In the genomic region with DNA sequence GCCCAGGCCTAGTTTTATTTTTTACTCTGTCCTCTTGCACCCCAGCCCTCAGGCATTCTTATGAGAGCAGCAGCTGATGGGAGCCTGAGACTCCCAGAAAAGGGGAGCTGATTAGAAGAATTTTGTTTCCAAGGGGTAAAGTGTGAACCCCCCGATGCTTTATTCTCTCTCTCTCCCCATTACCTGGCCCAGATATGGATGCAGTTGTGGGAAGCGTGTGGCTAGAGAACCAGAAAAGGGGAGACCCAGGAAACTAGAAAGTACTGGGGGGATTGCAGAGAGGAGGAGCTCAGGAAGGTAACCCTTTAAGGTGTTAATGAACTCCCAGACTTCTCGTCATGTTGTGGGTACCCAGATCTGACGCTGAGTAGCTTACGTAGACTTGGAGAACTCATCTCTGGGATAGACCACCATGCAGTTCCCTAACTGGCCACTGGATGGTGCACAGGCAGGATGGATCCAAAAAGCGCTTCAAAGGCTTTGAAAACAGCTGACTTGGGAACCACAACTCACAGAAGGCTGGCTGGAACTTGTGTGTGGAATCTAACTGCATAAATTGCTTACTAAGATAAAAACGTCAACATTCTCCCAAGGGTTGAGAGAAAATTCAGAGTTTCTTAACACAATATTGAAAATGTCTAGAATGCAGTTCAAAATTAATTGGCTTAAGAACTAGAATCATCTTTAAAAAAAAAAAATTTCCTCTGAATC, we compare ENCODE assay signal across 8 cellular contexts.
DNase-seq lines count a peak whose midpoint lies in the region; ATAC-seq, FAIRE-seq and TF ChIP-seq lines count a peak whose summit lies in the region.

No MANE protein-coding gene starts in this region.

- peaks cover 15% of the 10 kb centered on the region for H3K36me3 Mint-ChIP-seq in GM23338 (ENCODE audit: low read depth)

- peak; percentile 68 for FAIRE-seq in D721Med (lab: Jason Lieb, UNC)

- peak overlapping the region; percentile 96 for H3K27ac ChIP-seq in GM23338 (ENCODE audit: low read depth)
- H3K27ac ChIP-seq in VCaP: no peak overlapping the region

- DNase-seq in D721Med (ENCODE audit: insufficient read length, low spot score) (peak; percentile 74), GM23338 (ENCODE audit: low spot score) (peak; percentile 96), NCI-H128 (lab: John Stamatoyannopoulos, UW; ENCODE audit: unreplicated experiment) (peak; percentile 22), T47D (ENCODE audit: low read depth in 1 of 2, low spot score in 1 of 2) (peak; percentile 66 to 78), iPS-NIHi7 (ENCODE audit: extremely low spot score) (peak; percentile 86)
- peak; percentile 62 to 81 for DNase-seq in stimulated activated CD4-positive, alpha-beta T cell treated with anti-CD3 and anti-CD28 coated beads, Interleukin-15, amount 100 ng/mL, for 48 hours (ENCODE audit: low read depth in 2 of 2)

- peak overlapping the region; percentile 83 for H3K27ac Mint-ChIP-seq in GM23338

- in situ Hi-C loops in T47D (cut with HindIII; ENCODE audit: low pct_unique_long_range_greater_than_20kb, low sequenced_read_pairs): no loop called here

- H3K4me3 ChIP-seq in GM23338: no peak overlapping the region

- no peaks in the 10 kb centered on the region for H3K36me3 ChIP-seq in GM23338 (ENCODE audit: insufficient read depth)

- no peak overlapping the region; the same call in 2 of the 3 replicates for H3K4me3 Mint-ChIP-seq in GM23338

- H3K27me3 ChIP-seq in GM23338 (ENCODE audit: insufficient read depth): no peaks in the 10 kb centered on the region

- peaks cover 4% of the 10 kb centered on the region; the same call in 1 of the 2 replicates for H3F3A ChIP-seq in GM23338 (replicated peaks; ENCODE audit: low read depth)

- peaks cover 25% of the 10 kb centered on the region for H3K4me1 ChIP-seq in GM23338 (ENCODE audit: insufficient read depth)

- H3K9me3 Mint-ChIP-seq in GM23338: peaks cover 11% of the 10 kb centered on the region; the same call in 2 of the 3 replicates

- no peaks in the 10 kb centered on the region for H4K20me1 ChIP-seq in GM23338 (replicated peaks; ENCODE audit: insufficient read depth)

- H3K27me3 Mint-ChIP-seq in GM23338 (ENCODE audit: insufficient read depth, low read depth, poor library complexity): peaks cover 4% of the 10 kb centered on the region

- no peak overlapping the region for H2AFZ ChIP-seq in GM23338

- H3K4me1 Mint-ChIP-seq in GM23338: peaks cover 31% of the 10 kb centered on the region

- peak overlapping the region; percentile 17; the same call in 1 of the 2 replicates for H3K4me2 ChIP-seq in GM23338

- no peaks in the 10 kb centered on the region for H3K9me2 ChIP-seq in GM23338 (ENCODE audit: insufficient read depth)

- TF ChIP-seq CTCF in D721Med (IDR thresholded peaks at IDR 0.05; ENCODE audit: insufficient read depth, missing control alignments) (peak; percentile 87), GM23338 (conservative IDR thresholded peaks at IDR 0.05; ENCODE audit: low read depth in 2 of 2) (peak; percentile 81 to 86), VCaP (conservative IDR thresholded peaks at IDR 0.05) (peak; percentile 94)

- ATAC-seq in GM23338 (peak; percentile 77), GM19328 (IDR thresholded peaks at IDR 0.05; ENCODE audit: unreplicated experiment) (no peak)

- no peaks in the 10 kb centered on the region for H3K79me2 ChIP-seq in GM23338 (replicated peaks; ENCODE audit: insufficient read depth)

TF ChIP-seq in GM23338, 12 proteins besides CTCF, POLR2A, EP300 and RAD21:
- TF ChIP-seq, protein P1, sequence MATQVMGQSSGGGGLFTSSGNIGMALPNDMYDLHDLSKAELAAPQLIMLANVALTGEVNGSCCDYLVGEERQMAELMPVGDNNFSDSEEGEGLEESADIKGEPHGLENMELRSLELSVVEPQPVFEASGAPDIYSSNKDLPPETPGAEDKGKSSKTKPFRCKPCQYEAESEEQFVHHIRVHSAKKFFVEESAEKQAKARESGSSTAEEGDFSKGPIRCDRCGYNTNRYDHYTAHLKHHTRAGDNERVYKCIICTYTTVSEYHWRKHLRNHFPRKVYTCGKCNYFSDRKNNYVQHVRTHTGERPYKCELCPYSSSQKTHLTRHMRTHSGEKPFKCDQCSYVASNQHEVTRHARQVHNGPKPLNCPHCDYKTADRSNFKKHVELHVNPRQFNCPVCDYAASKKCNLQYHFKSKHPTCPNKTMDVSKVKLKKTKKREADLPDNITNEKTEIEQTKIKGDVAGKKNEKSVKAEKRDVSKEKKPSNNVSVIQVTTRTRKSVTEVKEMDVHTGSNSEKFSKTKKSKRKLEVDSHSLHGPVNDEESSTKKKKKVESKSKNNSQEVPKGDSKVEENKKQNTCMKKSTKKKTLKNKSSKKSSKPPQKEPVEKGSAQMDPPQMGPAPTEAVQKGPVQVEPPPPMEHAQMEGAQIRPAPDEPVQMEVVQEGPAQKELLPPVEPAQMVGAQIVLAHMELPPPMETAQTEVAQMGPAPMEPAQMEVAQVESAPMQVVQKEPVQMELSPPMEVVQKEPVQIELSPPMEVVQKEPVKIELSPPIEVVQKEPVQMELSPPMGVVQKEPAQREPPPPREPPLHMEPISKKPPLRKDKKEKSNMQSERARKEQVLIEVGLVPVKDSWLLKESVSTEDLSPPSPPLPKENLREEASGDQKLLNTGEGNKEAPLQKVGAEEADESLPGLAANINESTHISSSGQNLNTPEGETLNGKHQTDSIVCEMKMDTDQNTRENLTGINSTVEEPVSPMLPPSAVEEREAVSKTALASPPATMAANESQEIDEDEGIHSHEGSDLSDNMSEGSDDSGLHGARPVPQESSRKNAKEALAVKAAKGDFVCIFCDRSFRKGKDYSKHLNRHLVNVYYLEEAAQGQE (IDR thresholded peaks at IDR 0.05; ENCODE audit: unreplicated experiment): no peak
- peak; percentile 61; the same call in 1 of the 2 replicates for TF ChIP-seq CREB1 (CRISPR knock-in tag; IDR thresholded peaks at IDR 0.05; ENCODE audit: low read depth)

Comparison
In these comparisons a context has a peak if more than half of its experiments do, and no peak if none do; other contexts are left out.
1. DNase-seq: peak in every context shown above with its lines; median percentile 96 in GM23338; 86 in iPS-NIHi7; 74 in D721Med; 72 in T47D; 72 in stimulated activated CD4-positive, alpha-beta T cell treated with anti-CD3 and anti-CD28 coated beads, Interleukin-15, amount 100 ng/mL, for 48 hours; 22 in NCI-H128.